Comparison of ENCODE assay signal across 16 cellular contexts in the genomic region with DNA sequence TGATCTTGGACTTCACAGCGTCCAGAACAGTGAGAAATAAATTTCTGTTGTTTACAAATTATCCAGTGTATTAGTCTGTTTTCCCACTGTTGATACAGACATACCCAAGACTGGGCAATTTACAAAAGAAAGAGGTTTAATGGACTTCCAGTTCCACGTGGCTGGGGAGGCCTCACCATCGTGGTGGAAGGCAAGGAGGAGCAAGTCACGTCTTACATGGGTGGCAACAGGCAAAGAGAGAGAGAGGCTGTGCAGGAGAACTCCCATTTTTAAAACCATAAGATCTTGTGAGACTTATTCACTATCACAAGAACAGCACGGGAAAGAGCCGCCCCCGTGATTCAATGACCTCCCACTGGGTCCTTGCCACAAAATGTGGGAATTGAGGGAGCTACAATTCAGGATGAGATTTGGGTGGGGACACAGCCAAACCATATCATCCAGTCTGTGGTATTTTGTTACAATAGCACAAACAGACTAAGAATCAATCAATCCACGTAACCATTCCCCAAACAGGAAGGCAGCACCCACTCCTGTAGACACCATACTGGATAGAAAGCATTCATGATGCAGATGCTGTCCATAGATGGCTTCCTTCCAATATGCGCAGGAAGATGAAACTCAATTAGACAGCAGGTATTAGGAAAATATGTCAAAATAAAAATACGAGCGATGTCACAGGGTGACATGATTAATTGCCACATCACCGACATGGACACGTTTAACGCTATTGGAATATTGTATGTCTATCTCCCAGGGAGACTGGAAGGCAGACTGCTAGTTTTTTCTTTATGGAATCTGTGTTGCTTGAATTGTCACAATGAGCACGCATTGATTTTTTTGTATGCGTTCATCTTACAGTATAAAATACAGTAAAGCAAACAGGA. TPM values are rescaled to one million over a fixed set of nuclear protein-coding genes. Genes with fewer than 3 reads are reported as not detected.
A peak's percentile ranks its signal among the peaks of the same experiment; 100 is the strongest.
DNase-seq lines count a peak whose midpoint lies in the region; ATAC-seq and TF ChIP-seq lines count a peak whose summit lies in the region.
"Had no signal": no experiment of that assay in that cellular context is flagged by ENCODE, and none has a peak within 500 bp of the region (broad histone marks: within the 10 kb centered on the region; RNA-seq: fewer than 3 reads in every experiment).

No MANE protein-coding gene starts in this region.

- no peak for ATAC-seq in activated naive CD4-positive, alpha-beta T cell treated with anti-CD3 and anti-CD28 coated beads, Interleukin-2, amount 50 U/mL, for 72 hours
- ATAC-seq in stimulated activated effector memory CD8-positive, alpha-beta T cell treated with anti-CD3 and anti-CD28 coated beads, Interleukin-12 subunit alpha, Interleukin-12 subunit beta, amount 100 ng/mL, for 72 hours: no peak
- ATAC-seq in GM19395 (IDR thresholded peaks at IDR 0.05; ENCODE audit: unreplicated experiment): no peak
- no peak for ATAC-seq in HG03521 (IDR thresholded peaks at IDR 0.05; ENCODE audit: unreplicated experiment)
- ATAC-seq: SK-N-SH treated with all-trans-retinoic acid at 6 μM for 48 hours had no signal

- peaks cover 4% of the 10 kb centered on the region for H3K27me3 Mint-ChIP-seq in brain
- H3K27me3 Mint-ChIP-seq: activated naive CD8-positive, alpha-beta T cell; naive B cell had no signal

- peaks cover 11 to 32% of the 10 kb centered on the region in 2 donors for H3K36me3 Mint-ChIP-seq in activated naive CD4-positive, alpha-beta T cell treated with anti-CD3 and anti-CD28 coated beads, Interleukin-2, amount 50 U/mL, for 72 hours
- peaks cover 42% of the 10 kb centered on the region for H3K36me3 Mint-ChIP-seq in brain
- H3K36me3 Mint-ChIP-seq in stimulated activated effector memory CD8-positive, alpha-beta T cell treated with anti-CD3 and anti-CD28 coated beads, Interleukin-12 subunit alpha, Interleukin-12 subunit beta, amount 100 ng/mL, for 72 hours: peaks cover 71% of the 10 kb centered on the region

- H3K9me3 Mint-ChIP-seq in activated naive CD4-positive, alpha-beta T cell treated with anti-CD3 and anti-CD28 coated beads, Interleukin-2, amount 50 U/mL, for 72 hours: no peaks in the 10 kb centered on the region
- H3K9me3 Mint-ChIP-seq in brain: no peaks in the 10 kb centered on the region
- H3K9me3 Mint-ChIP-seq in stimulated activated effector memory CD8-positive, alpha-beta T cell treated with anti-CD3 and anti-CD28 coated beads, Interleukin-12 subunit alpha, Interleukin-12 subunit beta, amount 100 ng/mL, for 72 hours: no peaks in the 10 kb centered on the region
- H3K9me3 Mint-ChIP-seq: naive B cell had no signal

- peaks cover 32% of the 10 kb centered on the region for H3K4me1 Mint-ChIP-seq in brain
- peaks cover 36% of the 10 kb centered on the region for H3K4me1 Mint-ChIP-seq in stimulated activated effector memory CD8-positive, alpha-beta T cell treated with anti-CD3 and anti-CD28 coated beads, Interleukin-12 subunit alpha, Interleukin-12 subunit beta, amount 100 ng/mL, for 72 hours

- DNase-seq in activated naive CD4-positive, alpha-beta T cell treated with anti-CD3 and anti-CD28 coated beads, Interleukin-2, amount 50 U/mL, for 72 hours (ENCODE audit: low spot score in 2 of 2): no peak
- no peak for DNase-seq in activated naive CD4-positive, alpha-beta T cell (lab: John Stamatoyannopoulos, UW)
- DNase-seq in NCI-H1417 treated with DMSO at 0.1 percent for 48 hours (lab: John Stamatoyannopoulos, UW) (peak; percentile 9), ureter (ENCODE audit: low spot score) (no peak)
- no peak for DNase-seq in stimulated activated effector memory CD8-positive, alpha-beta T cell treated with anti-CD3 and anti-CD28 coated beads, Interleukin-12 subunit alpha, Interleukin-12 subunit beta, amount 100 ng/mL, for 72 hours (ENCODE audit: low spot score in 2 of 2)
- DNase-seq: activated CD8-positive, alpha-beta memory T cell treated with anti-CD3 and anti-CD28 coated beads, Interleukin-2, amount 50 U/mL, for 48 hours; effector memory CD4-positive, alpha-beta T cell; Karpas-422; naive B cell; NK-92 treated with Interleukin-12 subunit alpha and Interleukin-12 subunit beta, amount 100 ng/mL, for 24 hours; T1000 had no signal

- no peak for TF ChIP-seq CTCF in brain (conservative IDR thresholded peaks at IDR 0.05)

- H3K27ac Mint-ChIP-seq in activated naive CD4-positive, alpha-beta T cell treated with anti-CD3 and anti-CD28 coated beads, Interleukin-2, amount 50 U/mL, for 72 hours: peak overlapping the region; percentile 32 to 72
- H3K27ac Mint-ChIP-seq in brain: peak overlapping the region in 3 of 5 experiments; percentile 10 to 50 (median 30)
- H3K27ac Mint-ChIP-seq in stimulated activated effector memory CD8-positive, alpha-beta T cell treated with anti-CD3 and anti-CD28 coated beads, Interleukin-12 subunit alpha, Interleukin-12 subunit beta, amount 100 ng/mL, for 72 hours: peak overlapping the region; percentile 24
- H3K27ac Mint-ChIP-seq: activated naive CD8-positive, alpha-beta T cell had no signal

- no peak overlapping the region for H3K4me3 Mint-ChIP-seq in brain
- H3K4me3 Mint-ChIP-seq in stimulated activated effector memory CD8-positive, alpha-beta T cell treated with anti-CD3 and anti-CD28 coated beads, Interleukin-12 subunit alpha, Interleukin-12 subunit beta, amount 100 ng/mL, for 72 hours: no peak overlapping the region
- H3K4me3 Mint-ChIP-seq: activated naive CD8-positive, alpha-beta T cell had no signal

RNA-seq across cellular contexts. Expression of gene ECE1, which starts 22.8 kb away (rescaled TPM):
- total RNA-seq in activated naive CD4-positive, alpha-beta T cell treated with anti-CD3 and anti-CD28 coated beads, Interleukin-2, amount 50 U/mL, for 72 hours: 100 to 1,000 TPM; 111 to 118 TPM
- 70.1 TPM for polyA plus RNA-seq in brain (ENCODE audit: insufficient read depth, low read depth, low replicate concordance)
- total RNA-seq in ureter: 131 TPM
